Comparison of ENCODE assay signal across 8 cellular contexts in genomic region chr11:10808553-10809372, GRCh38. TPM values are rescaled to one million over a fixed set of nuclear protein-coding genes. Genes with fewer than 3 reads are reported as not detected.
DNase-seq lines count a peak whose midpoint lies in the region; ATAC-seq and TF ChIP-seq lines count a peak whose summit lies in the region.

Gene EIF4G2, minus strand, starts transcription at chr11:10808926.

- POLR2A ChIA-PET in activated B cell treated with CpG ODN at 0.5 μM for 24 hours (lab: Charles Lee): interaction anchor here (0.6 to 11.3 kb wide), 54 partner anchors 9 to 1845 kb away, joined by 3 to 470 read pairs (median 6); partner anchors contain the start of genes AMPD3, CTR9, RNF141 and TMEM9B

- no peaks in the 10 kb centered on the region for H3K9me3 Mint-ChIP-seq in activated B cell treated with CpG ODN at 0.5 μM for 24 hours
- no peaks in the 10 kb centered on the region for H3K9me3 Mint-ChIP-seq in immature natural killer cell

- intact Hi-C loops in activated B cell treated with CpG ODN at 0.5 μM for 24 hours (cut with micrococcal nuclease) (loop anchor here (1.0 kb wide), 2 partner anchors 17 to 50 kb away; partner anchors contain the start of gene ZBED5), spleen (cut with DNase I; ENCODE audit: low total_unique reads) (loop anchor here (5.0 to 10.0 kb wide), 2 partner anchors 44 to 54 kb away; partner anchors contain the start of gene CTR9)

- TF ChIP-seq CTCF in activated B cell treated with CpG ODN at 0.5 μM for 24 hours (IDR thresholded peaks at IDR 0.05) (no peak), spleen (IDR thresholded peaks at IDR 0.05 in 8 of 11, conservative IDR thresholded peaks at IDR 0.05 in 3 of 11) (peak in 3 of 11 experiments; percentile 12 to 24 (median 18))

- H3K27ac Mint-ChIP-seq in activated B cell treated with CpG ODN at 0.5 μM for 24 hours (peak within 1 kb of the TSS; percentile 99), immature natural killer cell (peak within 1 kb of the TSS; percentile 93 to 97 (median 94))

- CTCF ChIA-PET in activated B cell treated with CpG ODN at 0.5 μM for 24 hours (lab: Charles Lee): interaction anchor here (1.0 to 2.8 kb wide), 12 partner anchors 11 to 501 kb away, joined by 3 to 22 read pairs (median 4); partner anchors contain the start of genes CTR9 and ZBED5

- peak within 1 kb of the TSS; percentile 81 to 98 (median 91) for H3K4me3 ChIP-seq in spleen

- in situ Hi-C loops in GM18951 (cut with MboI; ENCODE audit: low sequenced_read_pairs, unreplicated experiment): no loop called here

- H3K4me3 Mint-ChIP-seq in activated B cell treated with CpG ODN at 0.5 μM for 24 hours (peak within 1 kb of the TSS; percentile 97), immature natural killer cell (peak within 1 kb of the TSS; percentile 96 to 98 (median 98))

- no peaks in the 10 kb centered on the region for H3K27me3 Mint-ChIP-seq in activated B cell treated with CpG ODN at 0.5 μM for 24 hours
- H3K27me3 Mint-ChIP-seq in immature natural killer cell (ENCODE audit: low read depth in 3 of 3): peaks cover 12 to 27% (median 20%) of the 10 kb centered on the region in 3 donors

- peak; percentile 99 for DNase-seq in AG08395 (ENCODE audit: low spot score)
- DNase-seq in NCI-H345 (lab: John Stamatoyannopoulos, UW): peak; percentile 99
- peak; percentile 96 for DNase-seq in activated B cell treated with CpG ODN at 0.5 μM for 24 hours
- peak; percentile 79 to 100 (median 99) for DNase-seq in caudate nucleus (lab: John Stamatoyannopoulos, UW)
- DNase-seq in immature natural killer cell: peak; percentile 98
- DNase-seq in spleen: peak; percentile 99

- H3K27me3 ChIP-seq in spleen (replicated peaks in 1 of 7): no peaks in the 10 kb centered on the region

- H3K4me1 Mint-ChIP-seq in activated B cell treated with CpG ODN at 0.5 μM for 24 hours (peaks cover 42% of the 10 kb centered on the region), immature natural killer cell (peaks cover 40 to 55% of the 10 kb centered on the region in 2 donors)

- TF ChIP-seq POLR2A in GM18951 (IDR thresholded peaks at IDR 0.05; ENCODE audit: extremely low read depth, insufficient read depth, insufficient read length) (peak; percentile 100), spleen (IDR thresholded peaks at IDR 0.05) (peak; percentile 96 to 98 (median 97))

- H3K4me1 ChIP-seq in spleen: peaks cover 32 to 55% (median 46%) of the 10 kb centered on the region in 6 donors

- peaks cover 3 to 35% (median 32%) of the 10 kb centered on the region in 6 donors for H3K36me3 ChIP-seq in spleen

- 0 to 1% (median 1%) methylated on average over 49 to 65 of the region's 65 CpGs for WGBS in spleen, 5 donors

- peaks cover 48% of the 10 kb centered on the region for H3K36me3 Mint-ChIP-seq in activated B cell treated with CpG ODN at 0.5 μM for 24 hours (ENCODE audit: low read depth)
- H3K36me3 Mint-ChIP-seq in immature natural killer cell: peaks cover 15 to 22% (median 21%) of the 10 kb centered on the region in 3 donors

- H3K9me3 ChIP-seq in spleen: no peaks in the 10 kb centered on the region

- H3K27ac ChIP-seq in caudate nucleus (ENCODE audit: low read depth, low read length): peak within 1 kb of the TSS; percentile 99
- peak within 1 kb of the TSS; percentile 99 to 100 (median 100) for H3K27ac ChIP-seq in spleen

- ATAC-seq in HG03196 (IDR thresholded peaks at IDR 0.05; ENCODE audit: unreplicated experiment): peak; percentile 94
- peak; percentile 91 for ATAC-seq in activated B cell treated with CpG ODN at 0.5 μM for 24 hours (ENCODE audit: low read depth)

RNA-seq across cellular contexts. Expression of gene EIF4G2, which starts in this region (rescaled TPM):
- total RNA-seq in activated B cell treated with CpG ODN at 0.5 μM for 24 hours (675 and 769 TPM in 2 replicates), spleen (100 to 1,000 TPM; 444 to 712 (median 622) TPM)
- polyA plus RNA-seq in immature natural killer cell (100 to 1,000 TPM; 322 to 508 (median 441) TPM), spleen (100 to 1,000 TPM; 178 to 264 (median 218) TPM)

Comparison
In these comparisons a context has a peak if more than half of its experiments do, and no peak if none do; other contexts are left out.
1. Peak in every context shown above with its lines: DNase-seq, ATAC-seq, H3K4me3 ChIP-seq and H3K27ac ChIP-seq.